Comparison of ENCODE assay signal across 8 cellular contexts in genomic region chr10:18140149-18140956, GRCh38. TPM values are rescaled to one million over a fixed set of nuclear protein-coding genes. Genes with fewer than 3 reads are reported as not detected.
A peak's percentile ranks its signal among the peaks of the same experiment; 100 is the strongest.
DNase-seq lines count a peak whose midpoint lies in the region; ATAC-seq and TF ChIP-seq lines count a peak whose summit lies in the region.

Gene CACNB2, plus strand, starts transcription at chr10:18140424.

- H3K9me3 ChIP-seq in mammary epithelial cell (replicated peaks; ENCODE audit: insufficient read depth, low read length) = no peaks in the 10 kb centered on the region

- H3K27me3 ChIP-seq in mammary epithelial cell (ENCODE audit: insufficient read depth, low read length) = peaks cover 11% of the 10 kb centered on the region

- no peak for ATAC-seq in GM21515 (IDR thresholded peaks at IDR 0.05; ENCODE audit: unreplicated experiment)
- ATAC-seq in GM18511 (IDR thresholded peaks at IDR 0.05; ENCODE audit: unreplicated experiment) = no peak
- ATAC-seq in HG02852 (IDR thresholded peaks at IDR 0.05; ENCODE audit: unreplicated experiment) = no peak

- H3K36me3 ChIP-seq in mammary epithelial cell (ENCODE audit: insufficient read depth, low read length) = no peaks in the 10 kb centered on the region

- BruUV-seq in mammary epithelial cell (replicated peaks; lab: Mats Ljungman, UMichigan) = no TSS peak

- H4K20me1 ChIP-seq in mammary epithelial cell (ENCODE audit: insufficient read depth, low read length) = no peaks in the 10 kb centered on the region

- WGBS in mammary epithelial cell (ENCODE audit: low coverage, missing lambda C conversion rate) = 4% methylated on average over 30 of the region's 100 CpGs

- H3K4me3 ChIP-seq in AG09309 (ENCODE audit: control insufficient read depth, low read depth, low read length) = peak within 1 kb of the TSS; percentile 45
- H3K4me3 ChIP-seq in HFF-Myc (replicated peaks; ENCODE audit: low read depth, low read length) = peak within 1 kb of the TSS; percentile 43
- no peak within 1 kb of the TSS for H3K4me3 ChIP-seq in mammary epithelial cell (replicated peaks in 1 of 3; ENCODE audit: insufficient read depth in 1 of 3, low read depth in 2 of 3, low read length in 3 of 3)
- H3K4me3 ChIP-seq in skin epidermis = peak within 1 kb of the TSS; percentile 37 to 61 (median 44)

- DNase-seq in AG09309 (ENCODE audit: low read depth) (no peak), HFF-Myc (ENCODE audit: extremely low read depth, low read depth) (no peak), mammary epithelial cell (peak; percentile 13), inferior parietal cortex (ENCODE audit: extremely low spot score) (peak; percentile 37)

- dilution Hi-C loops in mammary epithelial cell (cut with HindIII; ENCODE audit: low sequenced_read_pairs) = no loop called here

- no peak for TF ChIP-seq CTCF in AG09309 (IDR thresholded peaks at IDR 0.05; ENCODE audit: control insufficient read depth, insufficient read depth, low read depth, low read length, missing control alignments)
- TF ChIP-seq CTCF in HFF-Myc (IDR thresholded peaks at IDR 0.05; ENCODE audit: low read depth, low read length, missing control alignments) = no peak
- no peak for TF ChIP-seq CTCF in mammary epithelial cell (conservative IDR thresholded peaks at IDR 0.05 in 1 of 2, IDR thresholded peaks at IDR 0.05 in 1 of 2; ENCODE audit: extremely low read depth in 1 of 2, insufficient read depth in 1 of 2, low read depth in 1 of 2, low read length in 2 of 2)

- no peaks in the 10 kb centered on the region for H3K4me1 ChIP-seq in mammary epithelial cell (ENCODE audit: insufficient read depth, low read length)

- in situ Hi-C loops in mammary epithelial cell (cut with MboI; ENCODE audit: low sequenced_read_pairs in 2 of 2) = no loop called here

- H3K79me2 ChIP-seq in mammary epithelial cell (ENCODE audit: insufficient read depth, low read length) = no peaks in the 10 kb centered on the region

- H3K9ac ChIP-seq in mammary epithelial cell (ENCODE audit: insufficient read depth, low read length) = no peak within 1 kb of the TSS

- H3K4me2 ChIP-seq in mammary epithelial cell (ENCODE audit: insufficient read depth, low read depth, low read length) = peak within 1 kb of the TSS; percentile 51

- CTCF ChIA-PET in mammary epithelial cell (lab: Charles Lee; ENCODE audit: low non-redundant PET) = no interaction called here

- intact Hi-C loops in mammary epithelial cell (cut with micrococcal nuclease) = no loop called here

- H2AFZ ChIP-seq in mammary epithelial cell (ENCODE audit: low read depth, low read length) = peak within 1 kb of the TSS; percentile 44

- H3K27ac ChIP-seq in mammary epithelial cell (ENCODE audit: insufficient read depth, low read depth, low read length) (no peak within 1 kb of the TSS), skin epidermis (peak within 1 kb of the TSS in 12 of 21 experiments; percentile 17 to 77 (median 46))

RNA-seq across cellular contexts. Expression of gene CACNB2, which starts in this region (rescaled TPM):
- total RNA-seq in mammary epithelial cell = under 1 TPM in 1 of 2 donors, not detected in 1; under 0.01 TPM
- not detected for polyA plus RNA-seq in mammary epithelial cell
- not detected for polyA minus RNA-seq in mammary epithelial cell

Comparison
In these comparisons a context has a peak if more than half of its experiments do, and no peak if none do; other contexts are left out.
1. Peak in DNase-seq and H3K4me2 ChIP-seq in mammary epithelial cell; RNA of the gene not detected or under 1 TPM.
2. H3K4me3 ChIP-seq: peak in AG09309 (single experiment), HFF-Myc (single experiment) and skin epidermis (7 of 7); none in mammary epithelial cell (0 of 3).